Comparison of ENCODE assay signal across 27 cellular contexts in the genomic region with DNA sequence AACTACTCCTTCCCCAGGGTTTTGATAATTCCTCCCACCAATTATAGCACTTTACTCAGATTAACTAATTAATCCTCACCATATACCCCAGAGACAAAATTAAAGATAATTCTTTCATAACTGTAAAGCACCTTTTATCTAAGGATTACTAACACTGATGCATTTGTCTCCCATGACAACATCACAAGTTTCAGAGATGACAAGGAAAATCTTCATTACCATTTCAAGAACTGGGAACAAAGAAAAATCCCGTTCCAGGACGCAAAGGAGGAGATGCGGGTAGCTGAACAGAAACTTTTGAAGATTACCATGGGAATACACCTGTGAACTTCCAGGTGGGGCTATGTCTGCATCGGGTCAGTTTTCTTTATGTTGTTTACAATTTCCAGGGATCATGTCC.
"Had no signal": no experiment of that assay in that cellular context is flagged by ENCODE, and none has a peak within 500 bp of the region (broad histone marks: within the 10 kb centered on the region; RNA-seq: fewer than 3 reads in every experiment).

No MANE protein-coding gene starts in this region.

- DNase-seq: dermis blood vessel endothelial cell; effector memory CD8-positive, alpha-beta T cell; erythroblast; esophagus squamous epithelium; foreskin melanocyte; glutamatergic neuron; heart right ventricle; hippocampal formation; islet precursor cell; kidney glomerular epithelial cell; left colon; left ventricle myocardium inferior; lower lobe of right lung; naive thymus-derived CD8-positive, alpha-beta T cell; nephron progenitor cell; stimulated activated CD4-positive, alpha-beta T cell treated with anti-CD3 and anti-CD28 coated beads, Interleukin-2, amount 100 ng/mL, for 24 hours; stimulated activated CD4-positive, alpha-beta T cell treated with anti-CD3 and anti-CD28 coated beads, Interleukin-4, amount 100 ng/mL, for 24 hours; stimulated activated naive CD4-positive, alpha-beta T cell treated with Interleukin-2 at 50 U/mL for 16 hours; stomach; testis; tibial artery had no signal

- H3K27me3 ChIP-seq: heart right ventricle, pancreas, stomach, testis had no signal

- H3K27ac ChIP-seq: coronary artery, esophagus squamous epithelium, heart right ventricle, left ventricle myocardium inferior, lower lobe of right lung, neutrophil, pancreas, stomach, testis, tibial artery had no signal

- H3K4me2 ChIP-seq: smooth muscle cell had no signal

- ATAC-seq: effector memory CD8-positive, alpha-beta T cell; heart right ventricle; left colon; lower lobe of right lung; naive thymus-derived CD8-positive, alpha-beta T cell; stimulated activated effector memory CD8-positive, alpha-beta T cell treated with anti-CD3 and anti-CD28 coated beads, Interleukin-12 subunit alpha, Interleukin-12 subunit beta, amount 100 ng/mL, for 72 hours had no signal

- H3K36me3 ChIP-seq: esophagus squamous epithelium, heart right ventricle, left ventricle myocardium inferior, lower lobe of right lung, neutrophil, pancreas, stomach, tibial artery had no signal

- FAIRE-seq: endometrium, pancreas had no signal

- H3K9me3 ChIP-seq: esophagus squamous epithelium, lower lobe of right lung, neutrophil, pancreas, stomach, testis, tibial artery had no signal

- H3K4me1 ChIP-seq: testis had no signal

- H3K4me3 ChIP-seq: coronary artery, esophagus squamous epithelium, heart right ventricle, left ventricle myocardium inferior, lower lobe of right lung, pancreas, smooth muscle cell, stomach, testis, tibial artery had no signal
